Comparison of ENCODE assay signal across 12 cellular contexts in the genomic region with DNA sequence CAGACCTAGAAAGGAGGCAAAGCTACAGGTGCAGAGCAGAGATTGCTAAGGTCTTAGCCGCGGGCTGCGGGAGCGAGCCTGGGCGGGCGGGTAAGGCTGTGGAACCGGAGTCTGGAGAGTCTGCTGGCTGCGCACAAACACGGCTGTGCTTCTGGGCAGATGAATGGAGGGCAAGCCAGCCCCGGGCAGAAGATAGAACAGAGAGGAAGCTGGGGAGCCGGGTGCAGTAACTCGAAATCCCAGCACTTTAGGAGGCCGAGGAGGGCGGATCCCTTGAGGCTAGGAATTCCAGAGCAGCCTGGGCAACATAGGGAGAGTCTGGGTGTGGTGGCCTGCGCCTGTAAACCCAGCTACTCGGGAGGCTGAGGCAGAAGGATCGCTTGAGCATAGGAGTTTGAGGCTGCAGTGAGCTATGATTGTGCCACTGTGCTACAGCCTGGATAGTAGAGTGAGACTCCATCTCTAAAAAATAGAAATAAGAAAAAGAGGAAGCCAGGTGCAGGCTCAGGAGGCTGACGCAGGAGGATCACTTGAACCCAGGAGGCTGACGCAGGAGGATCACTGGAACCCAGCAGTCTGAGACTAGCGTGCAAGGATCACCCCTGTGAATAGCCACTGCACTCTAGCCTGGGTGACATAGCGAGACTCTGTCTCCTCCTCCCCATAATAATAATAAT. TPM values are rescaled to one million over a fixed set of nuclear protein-coding genes. Genes with fewer than 3 reads are reported as not detected.
DNase-seq lines count a peak whose midpoint lies in the region; ATAC-seq and TF ChIP-seq lines count a peak whose summit lies in the region.
"Had no signal": no experiment of that assay in that cellular context is flagged by ENCODE, and none has a peak within 500 bp of the region (broad histone marks: within the 10 kb centered on the region; RNA-seq: fewer than 3 reads in every experiment).

No MANE protein-coding gene starts in this region.

- DNase-seq in activated naive CD4-positive, alpha-beta T cell treated with anti-CD3 and anti-CD28 coated beads for 36 hours, result peak; percentile 31
- DNase-seq in activated naive CD4-positive, alpha-beta T cell (lab: John Stamatoyannopoulos, UW), result no peak
- DNase-seq in RWPE2 (ENCODE audit: low spot score) (no peak), NCI-H2171 treated with DMSO at 0.1 percent for 48 hours (lab: John Stamatoyannopoulos, UW) (no peak), inferior parietal cortex (ENCODE audit: extremely low spot score) (no peak)
- no peak for DNase-seq in stimulated activated naive B cell treated with anti-CD40 and anti-IgM and Interleukin-4, amounts not matched to agents 10 μg/mL and 1 μg/mL and 100 μg/mL, for 72 hours
- no peak for DNase-seq in stimulated activated CD4-positive, alpha-beta T cell treated with anti-CD3 and anti-CD28 coated beads, Interleukin-12 subunit alpha, Interleukin-12 subunit beta, amount 100 ng/mL, for 4 hours
- DNase-seq: cerebellar nuclear complex, MG63, NCI-H446 treated with DMSO at 0.1 percent for 48 hours had no signal

- H3K36me3 Mint-ChIP-seq in activated naive CD4-positive, alpha-beta T cell treated with anti-CD3 and anti-CD28 coated beads for 36 hours (ENCODE audit: low read depth), result peaks cover 6% of the 10 kb centered on the region
- H3K36me3 Mint-ChIP-seq in stimulated activated naive B cell treated with anti-CD40 and anti-IgM and Interleukin-4, amounts not matched to agents 10 μg/mL and 1 μg/mL and 100 μg/mL, for 72 hours, result peaks cover 0 to 3% of the 10 kb centered on the region in 2 donors

- peak overlapping the region; percentile 28 for H3K4me3 Mint-ChIP-seq in activated naive CD4-positive, alpha-beta T cell treated with anti-CD3 and anti-CD28 coated beads for 36 hours
- H3K4me3 Mint-ChIP-seq in stimulated activated naive B cell treated with anti-CD40 and anti-IgM and Interleukin-4, amounts not matched to agents 10 μg/mL and 1 μg/mL and 100 μg/mL, for 72 hours, result no peak overlapping the region
- H3K4me3 Mint-ChIP-seq: nephron had no signal

- CTCF ChIA-PET in activated naive CD4-positive, alpha-beta T cell treated with anti-CD3 and anti-CD28 coated beads for 36 hours (lab: Charles Lee), result interaction anchor here (0.7 to 6.6 kb wide), 10 partner anchors 11 to 169 kb away, joined by 3 to 59 read pairs (median 8); no protein-coding TSS in a partner anchor

- peaks cover 84% of the 10 kb centered on the region for H3K4me1 Mint-ChIP-seq in activated naive CD4-positive, alpha-beta T cell treated with anti-CD3 and anti-CD28 coated beads for 36 hours (ENCODE audit: low read depth)
- H3K4me1 Mint-ChIP-seq in stimulated activated naive B cell treated with anti-CD40 and anti-IgM and Interleukin-4, amounts not matched to agents 10 μg/mL and 1 μg/mL and 100 μg/mL, for 72 hours, result peaks cover 13 to 27% of the 10 kb centered on the region in 2 donors
- H3K4me1 Mint-ChIP-seq: nephron had no signal

- H3K9me3 ChIP-seq in RWPE2 (ENCODE audit: severe bottlenecking), result no peaks in the 10 kb centered on the region
- no peaks in the 10 kb centered on the region for H3K9me3 ChIP-seq in gastroesophageal sphincter
- H3K9me3 ChIP-seq: MG63 had no signal

- TF ChIP-seq EP300 in gastroesophageal sphincter (IDR thresholded peaks at IDR 0.05), result no peak

- TF ChIP-seq CTCF in RWPE2 (IDR thresholded peaks at IDR 0.05; ENCODE audit: poor library complexity, severe bottlenecking) (no peak), gastroesophageal sphincter (IDR thresholded peaks at IDR 0.05) (no peak)

- H3K27ac Mint-ChIP-seq in activated naive CD4-positive, alpha-beta T cell treated with anti-CD3 and anti-CD28 coated beads for 36 hours, result peak overlapping the region; percentile 81
- H3K27ac Mint-ChIP-seq in stimulated activated naive B cell treated with anti-CD40 and anti-IgM and Interleukin-4, amounts not matched to agents 10 μg/mL and 1 μg/mL and 100 μg/mL, for 72 hours, result peak overlapping the region; percentile 48
- H3K27ac Mint-ChIP-seq: nephron had no signal

- no peak for TF ChIP-seq POLR2A in gastroesophageal sphincter (IDR thresholded peaks at IDR 0.05)

- H3K36me3 ChIP-seq in RWPE2 (ENCODE audit: low read depth) (0 out of 2 replicates have a peak, but pooled peaks cover 6% of the 10 kb centered on the region), gastroesophageal sphincter (no peaks in the 10 kb centered on the region)
- H3K36me3 ChIP-seq: MG63 had no signal

- ATAC-seq in RWPE2 (ENCODE audit: low read depth) (no peak), gastroesophageal sphincter (no peak)
- no peak for ATAC-seq in stimulated activated naive B cell treated with anti-CD40 and anti-IgM and Interleukin-4, amounts not matched to agents 10 μg/mL and 1 μg/mL and 100 μg/mL, for 72 hours (replicated peaks)

- no peak overlapping the region for H3K4me3 ChIP-seq in RWPE2 (ENCODE audit: severe bottlenecking)
- no peak overlapping the region for H3K4me3 ChIP-seq in gastroesophageal sphincter
- H3K4me3 ChIP-seq: MG63 had no signal

- 60 to 88% methylated on average over 1 to 18 of the region's 21 CpGs for WGBS in gastroesophageal sphincter (ENCODE audit: low coverage in 1 of 2), 2 donors

- no peaks in the 10 kb centered on the region for H3K9me3 Mint-ChIP-seq in activated naive CD4-positive, alpha-beta T cell treated with anti-CD3 and anti-CD28 coated beads for 36 hours
- no peaks in the 10 kb centered on the region for H3K9me3 Mint-ChIP-seq in stimulated activated naive B cell treated with anti-CD40 and anti-IgM and Interleukin-4, amounts not matched to agents 10 μg/mL and 1 μg/mL and 100 μg/mL, for 72 hours
- H3K9me3 Mint-ChIP-seq: nephron had no signal

- H3K27ac ChIP-seq in RWPE2 (ENCODE audit: poor library complexity, severe bottlenecking), result peak overlapping the region; percentile 97
- peak overlapping the region in 3 of 4 donors; percentile 5 to 57 (median 42) for H3K27ac ChIP-seq in gastroesophageal sphincter

- H3K27me3 ChIP-seq in RWPE2 (ENCODE audit: insufficient read depth, poor library complexity, severe bottlenecking) (no peaks in the 10 kb centered on the region), gastroesophageal sphincter (no peaks in the 10 kb centered on the region)
- H3K27me3 ChIP-seq: MG63 had no signal

- intact Hi-C loops in activated naive CD4-positive, alpha-beta T cell treated with anti-CD3 and anti-CD28 coated beads for 36 hours (cut with micrococcal nuclease), result no loop called here

- H3K4me1 ChIP-seq in RWPE2 (ENCODE audit: insufficient read depth, poor library complexity, severe bottlenecking) (peaks cover 27% of the 10 kb centered on the region), gastroesophageal sphincter (peaks cover 0 to 13% (median 12%) of the 10 kb centered on the region in 3 donors)

- H3K27me3 Mint-ChIP-seq in activated naive CD4-positive, alpha-beta T cell treated with anti-CD3 and anti-CD28 coated beads for 36 hours (ENCODE audit: low read depth), result no peaks in the 10 kb centered on the region
- H3K27me3 Mint-ChIP-seq in stimulated activated naive B cell treated with anti-CD40 and anti-IgM and Interleukin-4, amounts not matched to agents 10 μg/mL and 1 μg/mL and 100 μg/mL, for 72 hours, result no peaks in the 10 kb centered on the region

RNA-seq across cellular contexts. Expression of a gene that starts 56.3 kb away (rescaled TPM):
- 10 to 100 TPM; 58.7 to 60.0 TPM for total RNA-seq in activated naive CD4-positive, alpha-beta T cell treated with anti-CD3 and anti-CD28 coated beads for 36 hours
- 10 to 100 TPM in 3 of 4 donors, 1 to 10 TPM in 1; 7.6 to 30.1 (median 15.1) TPM for total RNA-seq in gastroesophageal sphincter
